ENCODE assay signal across 8 cellular contexts in the genomic region with DNA sequence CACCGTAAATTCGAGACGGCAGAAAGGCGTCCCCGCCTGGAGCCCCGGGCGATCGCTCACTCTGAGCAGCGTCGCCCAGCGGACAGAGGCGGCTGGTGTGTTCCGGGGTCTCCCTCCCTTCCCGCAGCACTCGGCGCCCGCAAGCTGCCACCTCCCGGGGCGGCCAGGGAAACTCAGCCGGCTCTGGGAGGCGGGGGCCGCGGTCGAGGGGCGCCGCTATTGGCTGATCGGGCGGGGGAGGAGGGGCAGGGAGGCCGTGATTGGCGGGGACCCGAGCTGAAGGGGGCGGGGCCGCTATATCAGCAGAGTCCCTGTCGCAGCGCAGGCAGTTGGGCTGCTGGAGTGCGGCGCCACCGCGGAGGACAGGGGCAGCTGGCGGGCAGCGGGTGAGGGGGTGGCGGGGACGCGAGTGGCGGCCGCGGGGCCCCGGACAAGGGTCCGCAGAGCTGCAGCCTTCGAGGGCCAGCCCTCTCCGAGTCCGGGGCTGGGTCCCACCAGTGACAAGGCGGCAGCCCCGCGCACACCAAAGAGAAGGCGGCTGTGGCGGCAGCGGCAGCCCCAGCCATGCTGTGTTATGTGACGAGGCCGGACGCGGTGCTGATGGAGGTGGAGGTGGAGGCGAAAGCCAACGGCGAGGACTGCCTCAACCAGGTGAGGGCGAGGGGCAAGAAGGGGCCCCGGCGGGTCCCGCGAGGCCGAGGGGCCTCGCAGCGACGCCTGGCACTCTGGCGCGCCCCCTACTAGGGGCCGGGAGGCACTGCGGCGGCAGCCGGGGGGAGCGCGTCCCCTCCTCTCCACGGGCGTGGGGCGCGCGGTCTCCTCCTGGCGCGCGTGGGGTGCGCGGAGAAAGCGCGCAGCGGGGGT. TPM values are rescaled to one million over a fixed set of nuclear protein-coding genes. Genes with fewer than 3 reads are reported as not detected.
A peak's percentile ranks its signal among the peaks of the same experiment; 100 is the strongest.
DNase-seq lines count a peak whose midpoint lies in the region; ATAC-seq, FAIRE-seq and TF ChIP-seq lines count a peak whose summit lies in the region.

Gene MYLIP, plus strand, starts transcription at position 328 of the 864 bp plus-strand sequence. Its CDS starts 237 bp downstream, at position 565.

- FAIRE-seq in pancreas (lab: Jason Lieb, UNC): no peak

- H3K36me3 ChIP-seq in SU-DHL-6 (ENCODE audit: low read length) (peaks cover 30% of the 10 kb centered on the region), pancreas (no peaks in the 10 kb centered on the region), thyroid gland (peaks cover 0 to 4% of the 10 kb centered on the region in 2 donors)

- peak within 1 kb of the TSS; percentile 89 for H3K4me3 ChIP-seq in GM12875 (ENCODE audit: low read depth, low read length)
- peak within 1 kb of the TSS; percentile 76 for H3K4me3 ChIP-seq in SU-DHL-6 (ENCODE audit: insufficient read depth, low read length, poor library complexity, severe bottlenecking)
- H3K4me3 ChIP-seq in pancreas: peak within 1 kb of the TSS; percentile 51 to 98 (median 95)
- peak within 1 kb of the TSS; percentile 95 to 99 (median 95) for H3K4me3 ChIP-seq in thyroid gland (replicated peaks in 1 of 3)

- WGBS in pancreas, 2 donors: 0% methylated on average over 68 to 95 of the region's 95 CpGs
- WGBS in thyroid gland, 2 donors: 0 to 3% methylated on average over 21 to 23 of the region's 95 CpGs

- peaks cover 51% of the 10 kb centered on the region for H3K79me2 ChIP-seq in SU-DHL-6 (ENCODE audit: insufficient read depth, low read length)

- peak; percentile 98 to 99 for TF ChIP-seq POLR2A in thyroid gland (IDR thresholded peaks at IDR 0.05)

- DNase-seq in NCI-H1417 (lab: John Stamatoyannopoulos, UW): peak; percentile 93 to 97 (median 95)
- DNase-seq in activated naive CD8-positive, alpha-beta T cell treated with anti-CD3 and anti-CD28 coated beads, Interleukin-2, amount 50 U/mL, for 16 hours (ENCODE audit: low read depth, low spot score): peak; percentile 96
- DNase-seq in Right ventricle myocardium superior: peak; percentile 99
- DNase-seq in pancreas: peak; percentile 98 to 99 (median 98)
- peak; percentile 98 to 99 for DNase-seq in thyroid gland

- H3K4me1 ChIP-seq in pancreas (peaks cover 19 to 26% (median 22%) of the 10 kb centered on the region in 3 donors), thyroid gland (peaks cover 24 to 25% of the 10 kb centered on the region in 2 donors)

- H3K9me3 ChIP-seq in SU-DHL-6 (ENCODE audit: insufficient read depth, low read length): no peaks in the 10 kb centered on the region
- H3K9me3 ChIP-seq in pancreas: no peaks in the 10 kb centered on the region
- no peaks in the 10 kb centered on the region for H3K9me3 ChIP-seq in thyroid gland

- no peaks in the 10 kb centered on the region for H3K9me2 ChIP-seq in SU-DHL-6 (replicated peaks; ENCODE audit: insufficient read depth, low read length)

- H4K20me1 ChIP-seq in SU-DHL-6 (ENCODE audit: low read depth, low read length): peaks cover 35% of the 10 kb centered on the region

- TF ChIP-seq CTCF in GM12875 (IDR thresholded peaks at IDR 0.05; ENCODE audit: borderline replicate concordance, insufficient read depth, low read depth, low read length): peak; percentile 86
- TF ChIP-seq CTCF in SU-DHL-6 (IDR thresholded peaks at IDR 0.05; ENCODE audit: insufficient read depth, low read length, poor library complexity, severe bottlenecking): peak; percentile 89
- TF ChIP-seq CTCF in pancreas (IDR thresholded peaks at IDR 0.05): peak; percentile 29 to 73 (median 60)
- peak; percentile 41 to 85 (median 74) for TF ChIP-seq CTCF in thyroid gland (IDR thresholded peaks at IDR 0.05)

- peak within 1 kb of the TSS; percentile 84 for H3K9ac ChIP-seq in SU-DHL-6 (ENCODE audit: low read length)

- ATAC-seq in HG02763 (IDR thresholded peaks at IDR 0.05; ENCODE audit: unreplicated experiment) (peak; percentile 78), Right ventricle myocardium superior (ENCODE audit: poor library complexity) (peak; percentile 98), pancreas (peak; percentile 89 to 96 (median 94))

- peak within 1 kb of the TSS; percentile 89 for H2AFZ ChIP-seq in SU-DHL-6 (ENCODE audit: low read depth, low read length, severe bottlenecking)

- intact Hi-C loops in Right ventricle myocardium superior (cut with DNase I) (loop anchor here (2.0 kb wide), 1 partner anchor 438 kb away; no protein-coding TSS in a partner anchor), pancreas (cut with DNase I) (loop anchor here in 1 of 3 donors (10.0 kb wide), 1 partner anchor 434 kb away; no protein-coding TSS in a partner anchor), thyroid gland (cut with DNase I) (loop anchor here (10.0 kb wide), 2 partner anchors 56 to 434 kb away; no protein-coding TSS in a partner anchor)

- H3K27me3 ChIP-seq in SU-DHL-6 (ENCODE audit: low read length): no peaks in the 10 kb centered on the region
- no peaks in the 10 kb centered on the region for H3K27me3 ChIP-seq in pancreas
- H3K27me3 ChIP-seq in thyroid gland: no peaks in the 10 kb centered on the region

- peak within 1 kb of the TSS; percentile 69 for H3K27ac ChIP-seq in SU-DHL-6 (ENCODE audit: low read depth, low read length)
- H3K27ac ChIP-seq in pancreas: peak within 1 kb of the TSS; percentile 88 to 98 (median 94)
- H3K27ac ChIP-seq in thyroid gland: peak within 1 kb of the TSS; percentile 96 to 100 (median 99)

- peak within 1 kb of the TSS; percentile 66 for H3K4me2 ChIP-seq in SU-DHL-6 (ENCODE audit: low read depth, low read length, poor library complexity, severe bottlenecking)

- peaks cover 18% of the 10 kb centered on the region for H3F3A ChIP-seq in SU-DHL-6 (ENCODE audit: insufficient read depth)

RNA-seq across cellular contexts. Expression of gene MYLIP, which starts in this region (rescaled TPM):
- total RNA-seq in Right ventricle myocardium superior (12.2 TPM), pancreas (10 to 100 TPM; 10.5 to 20.2 (median 12.0) TPM), thyroid gland (100 to 1,000 TPM in 1 of 4 donors, 10 to 100 TPM in 3; 61.8 to 108 (median 92.0) TPM)
- polyA plus RNA-seq in pancreas: 10 to 100 TPM in 1 of 2 donors, 1 to 10 TPM in 1; 6.6 to 16.0 TPM

Comparison
In these comparisons a context has a peak if more than half of its experiments do, and no peak if none do; other contexts are left out.
1. Peak in every context shown above with its lines: DNase-seq, ATAC-seq, H3K4me3 ChIP-seq and H3K27ac ChIP-seq.